ENCODE assay signal across 1 cellular context in the genomic region with DNA sequence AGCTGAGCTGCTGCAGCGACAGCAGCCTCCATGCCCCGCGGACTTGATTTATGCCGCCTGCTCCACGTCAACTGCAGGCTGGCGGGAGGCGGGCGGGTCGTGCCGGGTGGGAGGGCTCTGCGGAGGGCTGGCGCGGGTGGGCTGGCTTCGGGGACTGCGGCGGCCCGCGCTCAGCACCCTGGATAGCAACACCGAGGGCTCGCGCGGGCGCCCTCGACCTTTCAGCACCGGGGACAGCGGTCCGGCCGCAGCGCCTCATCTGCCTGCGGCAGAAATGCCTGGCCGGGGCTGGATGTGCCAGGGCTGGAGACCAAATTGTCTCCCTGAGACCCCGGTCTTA.
A peak's percentile ranks its signal among the peaks of the same experiment; 100 is the strongest.
TF ChIP-seq lines count a peak whose summit lies in the region.

No MANE protein-coding gene starts in this region.

TF ChIP-seq in HepG2, 621 proteins besides CTCF, POLR2A, EP300 and RAD21 (continued from another document and continues in another):
- TF ChIP-seq, protein P1, sequence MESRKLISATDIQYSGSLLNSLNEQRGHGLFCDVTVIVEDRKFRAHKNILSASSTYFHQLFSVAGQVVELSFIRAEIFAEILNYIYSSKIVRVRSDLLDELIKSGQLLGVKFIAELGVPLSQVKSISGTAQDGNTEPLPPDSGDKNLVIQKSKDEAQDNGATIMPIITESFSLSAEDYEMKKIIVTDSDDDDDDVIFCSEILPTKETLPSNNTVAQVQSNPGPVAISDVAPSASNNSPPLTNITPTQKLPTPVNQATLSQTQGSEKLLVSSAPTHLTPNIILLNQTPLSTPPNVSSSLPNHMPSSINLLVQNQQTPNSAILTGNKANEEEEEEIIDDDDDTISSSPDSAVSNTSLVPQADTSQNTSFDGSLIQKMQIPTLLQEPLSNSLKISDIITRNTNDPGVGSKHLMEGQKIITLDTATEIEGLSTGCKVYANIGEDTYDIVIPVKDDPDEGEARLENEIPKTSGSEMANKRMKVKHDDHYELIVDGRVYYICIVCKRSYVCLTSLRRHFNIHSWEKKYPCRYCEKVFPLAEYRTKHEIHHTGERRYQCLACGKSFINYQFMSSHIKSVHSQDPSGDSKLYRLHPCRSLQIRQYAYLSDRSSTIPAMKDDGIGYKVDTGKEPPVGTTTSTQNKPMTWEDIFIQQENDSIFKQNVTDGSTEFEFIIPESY (CRISPR knock-in tag; IDR thresholded peaks at IDR 0.05), result peak; percentile 99
- no peak for TF ChIP-seq ASH2L (IDR thresholded peaks at IDR 0.05; ENCODE audit: insufficient read length, low read depth, low read length)
- TF ChIP-seq, protein P2, sequence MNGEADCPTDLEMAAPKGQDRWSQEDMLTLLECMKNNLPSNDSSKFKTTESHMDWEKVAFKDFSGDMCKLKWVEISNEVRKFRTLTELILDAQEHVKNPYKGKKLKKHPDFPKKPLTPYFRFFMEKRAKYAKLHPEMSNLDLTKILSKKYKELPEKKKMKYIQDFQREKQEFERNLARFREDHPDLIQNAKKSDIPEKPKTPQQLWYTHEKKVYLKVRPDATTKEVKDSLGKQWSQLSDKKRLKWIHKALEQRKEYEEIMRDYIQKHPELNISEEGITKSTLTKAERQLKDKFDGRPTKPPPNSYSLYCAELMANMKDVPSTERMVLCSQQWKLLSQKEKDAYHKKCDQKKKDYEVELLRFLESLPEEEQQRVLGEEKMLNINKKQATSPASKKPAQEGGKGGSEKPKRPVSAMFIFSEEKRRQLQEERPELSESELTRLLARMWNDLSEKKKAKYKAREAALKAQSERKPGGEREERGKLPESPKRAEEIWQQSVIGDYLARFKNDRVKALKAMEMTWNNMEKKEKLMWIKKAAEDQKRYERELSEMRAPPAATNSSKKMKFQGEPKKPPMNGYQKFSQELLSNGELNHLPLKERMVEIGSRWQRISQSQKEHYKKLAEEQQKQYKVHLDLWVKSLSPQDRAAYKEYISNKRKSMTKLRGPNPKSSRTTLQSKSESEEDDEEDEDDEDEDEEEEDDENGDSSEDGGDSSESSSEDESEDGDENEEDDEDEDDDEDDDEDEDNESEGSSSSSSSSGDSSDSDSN (CRISPR knock-in tag; IDR thresholded peaks at IDR 0.05), result no peak; the same call in 1 of the 2 replicates
- peak; percentile 97 for TF ChIP-seq ZC3H13 (CRISPR knock-in tag; IDR thresholded peaks at IDR 0.05)
- peak; percentile 97; the same call in 1 of the 2 replicates for TF ChIP-seq ZNF510 (CRISPR knock-in tag; IDR thresholded peaks at IDR 0.05; ENCODE audit: low read depth)
- no peak for TF ChIP-seq RXRA (CRISPR knock-in tag; IDR thresholded peaks at IDR 0.05)
- peak; percentile 99 for TF ChIP-seq FOXC1 (CRISPR knock-in tag; IDR thresholded peaks at IDR 0.05; ENCODE audit: borderline replicate concordance)
- TF ChIP-seq ZNF292 (CRISPR knock-in tag; IDR thresholded peaks at IDR 0.05; ENCODE audit: borderline replicate concordance, low read depth), result no peak
- TF ChIP-seq ZNF317 (CRISPR knock-in tag; IDR thresholded peaks at IDR 0.05), result peak; percentile 92
- TF ChIP-seq SALL2 (CRISPR knock-in tag; IDR thresholded peaks at IDR 0.05), result peak; percentile 100
- peak; percentile 95; the same call in 1 of the 2 replicates for TF ChIP-seq ZNF850 (CRISPR knock-in tag; conservative IDR thresholded peaks at IDR 0.05)
- TF ChIP-seq, protein P3, sequence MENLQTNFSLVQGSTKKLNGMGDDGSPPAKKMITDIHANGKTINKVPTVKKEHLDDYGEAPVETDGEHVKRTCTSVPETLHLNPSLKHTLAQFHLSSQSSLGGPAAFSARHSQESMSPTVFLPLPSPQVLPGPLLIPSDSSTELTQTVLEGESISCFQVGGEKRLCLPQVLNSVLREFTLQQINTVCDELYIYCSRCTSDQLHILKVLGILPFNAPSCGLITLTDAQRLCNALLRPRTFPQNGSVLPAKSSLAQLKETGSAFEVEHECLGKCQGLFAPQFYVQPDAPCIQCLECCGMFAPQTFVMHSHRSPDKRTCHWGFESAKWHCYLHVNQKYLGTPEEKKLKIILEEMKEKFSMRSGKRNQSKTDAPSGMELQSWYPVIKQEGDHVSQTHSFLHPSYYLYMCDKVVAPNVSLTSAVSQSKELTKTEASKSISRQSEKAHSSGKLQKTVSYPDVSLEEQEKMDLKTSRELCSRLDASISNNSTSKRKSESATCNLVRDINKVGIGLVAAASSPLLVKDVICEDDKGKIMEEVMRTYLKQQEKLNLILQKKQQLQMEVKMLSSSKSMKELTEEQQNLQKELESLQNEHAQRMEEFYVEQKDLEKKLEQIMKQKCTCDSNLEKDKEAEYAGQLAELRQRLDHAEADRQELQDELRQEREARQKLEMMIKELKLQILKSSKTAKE (CRISPR knock-in tag; IDR thresholded peaks at IDR 0.05; ENCODE audit: borderline replicate concordance), result peak; percentile 85
- TF ChIP-seq, protein P4, sequence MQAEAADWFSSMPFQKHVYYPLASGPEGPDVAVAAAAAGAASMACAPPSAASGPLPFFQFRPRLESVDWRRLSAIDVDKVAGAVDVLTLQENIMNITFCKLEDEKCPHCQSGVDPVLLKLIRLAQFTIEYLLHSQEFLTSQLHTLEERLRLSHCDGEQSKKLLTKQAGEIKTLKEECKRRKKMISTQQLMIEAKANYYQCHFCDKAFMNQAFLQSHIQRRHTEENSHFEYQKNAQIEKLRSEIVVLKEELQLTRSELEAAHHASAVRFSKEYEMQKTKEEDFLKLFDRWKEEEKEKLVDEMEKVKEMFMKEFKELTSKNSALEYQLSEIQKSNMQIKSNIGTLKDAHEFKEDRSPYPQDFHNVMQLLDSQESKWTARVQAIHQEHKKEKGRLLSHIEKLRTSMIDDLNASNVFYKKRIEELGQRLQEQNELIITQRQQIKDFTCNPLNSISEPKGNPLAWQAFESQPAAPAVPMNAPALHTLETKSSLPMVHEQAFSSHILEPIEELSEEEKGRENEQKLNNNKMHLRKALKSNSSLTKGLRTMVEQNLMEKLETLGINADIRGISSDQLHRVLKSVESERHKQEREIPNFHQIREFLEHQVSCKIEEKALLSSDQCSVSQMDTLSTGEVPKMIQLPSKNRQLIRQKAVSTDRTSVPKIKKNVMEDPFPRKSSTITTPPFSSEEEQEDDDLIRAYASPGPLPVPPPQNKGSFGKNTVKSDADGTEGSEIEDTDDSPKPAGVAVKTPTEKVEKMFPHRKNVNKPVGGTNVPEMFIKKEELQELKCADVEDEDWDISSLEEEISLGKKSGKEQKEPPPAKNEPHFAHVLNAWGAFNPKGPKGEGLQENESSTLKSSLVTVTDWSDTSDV (CRISPR knock-in tag; IDR thresholded peaks at IDR 0.05), result peak; percentile 98; the same call in 1 of the 2 replicates
- TF ChIP-seq RFX1 (IDR thresholded peaks at IDR 0.05), result no peak
- peak; percentile 100; the same call in 1 of the 2 replicates for TF ChIP-seq AHR (CRISPR knock-in tag; IDR thresholded peaks at IDR 0.05)
- TF ChIP-seq ZNF382 (CRISPR knock-in tag; IDR thresholded peaks at IDR 0.05; ENCODE audit: borderline replicate concordance), result no peak
- no peak for TF ChIP-seq SUZ12 (IDR thresholded peaks at IDR 0.05; ENCODE audit: low read depth, low read length)
- TF ChIP-seq SETDB1 (CRISPR knock-in tag; IDR thresholded peaks at IDR 0.05; ENCODE audit: borderline replicate concordance), result no peak
- peak; percentile 74; the same call in 1 of the 2 replicates for TF ChIP-seq ZSCAN22 (CRISPR knock-in tag; IDR thresholded peaks at IDR 0.05)
- TF ChIP-seq ATF7-NPFF (CRISPR knock-in tag; IDR thresholded peaks at IDR 0.05; ENCODE audit: low read depth), result peak; percentile 98
- TF ChIP-seq KLF11 (CRISPR knock-in tag; IDR thresholded peaks at IDR 0.05), result peak; percentile 100
- TF ChIP-seq, protein P5, sequence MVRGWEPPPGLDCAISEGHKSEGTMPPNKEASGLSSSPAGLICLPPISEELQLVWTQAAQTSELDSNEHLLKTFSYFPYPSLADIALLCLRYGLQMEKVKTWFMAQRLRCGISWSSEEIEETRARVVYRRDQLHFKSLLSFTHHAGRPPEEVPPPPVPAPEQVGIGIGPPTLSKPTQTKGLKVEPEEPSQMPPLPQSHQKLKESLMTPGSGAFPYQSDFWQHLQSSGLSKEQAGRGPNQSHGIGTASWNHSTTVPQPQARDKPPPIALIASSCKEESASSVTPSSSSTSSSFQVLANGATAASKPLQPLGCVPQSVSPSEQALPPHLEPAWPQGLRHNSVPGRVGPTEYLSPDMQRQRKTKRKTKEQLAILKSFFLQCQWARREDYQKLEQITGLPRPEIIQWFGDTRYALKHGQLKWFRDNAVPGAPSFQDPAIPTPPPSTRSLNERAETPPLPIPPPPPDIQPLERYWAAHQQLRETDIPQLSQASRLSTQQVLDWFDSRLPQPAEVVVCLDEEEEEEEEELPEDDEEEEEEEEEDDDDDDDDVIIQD (CRISPR knock-in tag; IDR thresholded peaks at IDR 0.05; ENCODE audit: low read depth), result peak; percentile 92
- TF ChIP-seq, protein P6, sequence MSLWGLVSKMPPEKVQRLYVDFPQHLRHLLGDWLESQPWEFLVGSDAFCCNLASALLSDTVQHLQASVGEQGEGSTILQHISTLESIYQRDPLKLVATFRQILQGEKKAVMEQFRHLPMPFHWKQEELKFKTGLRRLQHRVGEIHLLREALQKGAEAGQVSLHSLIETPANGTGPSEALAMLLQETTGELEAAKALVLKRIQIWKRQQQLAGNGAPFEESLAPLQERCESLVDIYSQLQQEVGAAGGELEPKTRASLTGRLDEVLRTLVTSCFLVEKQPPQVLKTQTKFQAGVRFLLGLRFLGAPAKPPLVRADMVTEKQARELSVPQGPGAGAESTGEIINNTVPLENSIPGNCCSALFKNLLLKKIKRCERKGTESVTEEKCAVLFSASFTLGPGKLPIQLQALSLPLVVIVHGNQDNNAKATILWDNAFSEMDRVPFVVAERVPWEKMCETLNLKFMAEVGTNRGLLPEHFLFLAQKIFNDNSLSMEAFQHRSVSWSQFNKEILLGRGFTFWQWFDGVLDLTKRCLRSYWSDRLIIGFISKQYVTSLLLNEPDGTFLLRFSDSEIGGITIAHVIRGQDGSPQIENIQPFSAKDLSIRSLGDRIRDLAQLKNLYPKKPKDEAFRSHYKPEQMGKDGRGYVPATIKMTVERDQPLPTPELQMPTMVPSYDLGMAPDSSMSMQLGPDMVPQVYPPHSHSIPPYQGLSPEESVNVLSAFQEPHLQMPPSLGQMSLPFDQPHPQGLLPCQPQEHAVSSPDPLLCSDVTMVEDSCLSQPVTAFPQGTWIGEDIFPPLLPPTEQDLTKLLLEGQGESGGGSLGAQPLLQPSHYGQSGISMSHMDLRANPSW (CRISPR knock-in tag; IDR thresholded peaks at IDR 0.05; ENCODE audit: borderline replicate concordance), result no peak
- TF ChIP-seq ZNF7 (CRISPR knock-in tag; IDR thresholded peaks at IDR 0.05), result peak; percentile 90
- peak; percentile 75 for TF ChIP-seq SP4 (CRISPR knock-in tag; IDR thresholded peaks at IDR 0.05)
- TF ChIP-seq ZNF670 (CRISPR knock-in tag; IDR thresholded peaks at IDR 0.05; ENCODE audit: borderline replicate concordance), result peak; percentile 89; the same call in 1 of the 2 replicates
- no peak for TF ChIP-seq SRSF9 (IDR thresholded peaks at IDR 0.05; ENCODE audit: borderline replicate concordance, insufficient read depth, low read depth, low read length, poor library complexity, severe bottlenecking)
- no peak for TF ChIP-seq AGO1 (IDR thresholded peaks at IDR 0.05; ENCODE audit: low read depth, low read length, poor library complexity, severe bottlenecking)
- TF ChIP-seq, protein P7, sequence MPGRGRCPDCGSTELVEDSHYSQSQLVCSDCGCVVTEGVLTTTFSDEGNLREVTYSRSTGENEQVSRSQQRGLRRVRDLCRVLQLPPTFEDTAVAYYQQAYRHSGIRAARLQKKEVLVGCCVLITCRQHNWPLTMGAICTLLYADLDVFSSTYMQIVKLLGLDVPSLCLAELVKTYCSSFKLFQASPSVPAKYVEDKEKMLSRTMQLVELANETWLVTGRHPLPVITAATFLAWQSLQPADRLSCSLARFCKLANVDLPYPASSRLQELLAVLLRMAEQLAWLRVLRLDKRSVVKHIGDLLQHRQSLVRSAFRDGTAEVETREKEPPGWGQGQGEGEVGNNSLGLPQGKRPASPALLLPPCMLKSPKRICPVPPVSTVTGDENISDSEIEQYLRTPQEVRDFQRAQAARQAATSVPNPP (CRISPR knock-in tag; IDR thresholded peaks at IDR 0.05), result peak; percentile 86
- peak; percentile 89 for TF ChIP-seq HMG20A (CRISPR knock-in tag; IDR thresholded peaks at IDR 0.05; ENCODE audit: borderline replicate concordance)
- TF ChIP-seq YEATS2 (CRISPR knock-in tag; IDR thresholded peaks at IDR 0.05; ENCODE audit: borderline replicate concordance), result peak; percentile 80
- TF ChIP-seq EED (CRISPR knock-in tag; IDR thresholded peaks at IDR 0.05), result peak; percentile 97; the same call in 1 of the 2 replicates
- peak; percentile 98 for TF ChIP-seq HOXA9 (CRISPR knock-in tag; IDR thresholded peaks at IDR 0.05; ENCODE audit: borderline replicate concordance)
- TF ChIP-seq ZNF768 (CRISPR knock-in tag; IDR thresholded peaks at IDR 0.05), result peak; percentile 95
- TF ChIP-seq, protein P8, sequence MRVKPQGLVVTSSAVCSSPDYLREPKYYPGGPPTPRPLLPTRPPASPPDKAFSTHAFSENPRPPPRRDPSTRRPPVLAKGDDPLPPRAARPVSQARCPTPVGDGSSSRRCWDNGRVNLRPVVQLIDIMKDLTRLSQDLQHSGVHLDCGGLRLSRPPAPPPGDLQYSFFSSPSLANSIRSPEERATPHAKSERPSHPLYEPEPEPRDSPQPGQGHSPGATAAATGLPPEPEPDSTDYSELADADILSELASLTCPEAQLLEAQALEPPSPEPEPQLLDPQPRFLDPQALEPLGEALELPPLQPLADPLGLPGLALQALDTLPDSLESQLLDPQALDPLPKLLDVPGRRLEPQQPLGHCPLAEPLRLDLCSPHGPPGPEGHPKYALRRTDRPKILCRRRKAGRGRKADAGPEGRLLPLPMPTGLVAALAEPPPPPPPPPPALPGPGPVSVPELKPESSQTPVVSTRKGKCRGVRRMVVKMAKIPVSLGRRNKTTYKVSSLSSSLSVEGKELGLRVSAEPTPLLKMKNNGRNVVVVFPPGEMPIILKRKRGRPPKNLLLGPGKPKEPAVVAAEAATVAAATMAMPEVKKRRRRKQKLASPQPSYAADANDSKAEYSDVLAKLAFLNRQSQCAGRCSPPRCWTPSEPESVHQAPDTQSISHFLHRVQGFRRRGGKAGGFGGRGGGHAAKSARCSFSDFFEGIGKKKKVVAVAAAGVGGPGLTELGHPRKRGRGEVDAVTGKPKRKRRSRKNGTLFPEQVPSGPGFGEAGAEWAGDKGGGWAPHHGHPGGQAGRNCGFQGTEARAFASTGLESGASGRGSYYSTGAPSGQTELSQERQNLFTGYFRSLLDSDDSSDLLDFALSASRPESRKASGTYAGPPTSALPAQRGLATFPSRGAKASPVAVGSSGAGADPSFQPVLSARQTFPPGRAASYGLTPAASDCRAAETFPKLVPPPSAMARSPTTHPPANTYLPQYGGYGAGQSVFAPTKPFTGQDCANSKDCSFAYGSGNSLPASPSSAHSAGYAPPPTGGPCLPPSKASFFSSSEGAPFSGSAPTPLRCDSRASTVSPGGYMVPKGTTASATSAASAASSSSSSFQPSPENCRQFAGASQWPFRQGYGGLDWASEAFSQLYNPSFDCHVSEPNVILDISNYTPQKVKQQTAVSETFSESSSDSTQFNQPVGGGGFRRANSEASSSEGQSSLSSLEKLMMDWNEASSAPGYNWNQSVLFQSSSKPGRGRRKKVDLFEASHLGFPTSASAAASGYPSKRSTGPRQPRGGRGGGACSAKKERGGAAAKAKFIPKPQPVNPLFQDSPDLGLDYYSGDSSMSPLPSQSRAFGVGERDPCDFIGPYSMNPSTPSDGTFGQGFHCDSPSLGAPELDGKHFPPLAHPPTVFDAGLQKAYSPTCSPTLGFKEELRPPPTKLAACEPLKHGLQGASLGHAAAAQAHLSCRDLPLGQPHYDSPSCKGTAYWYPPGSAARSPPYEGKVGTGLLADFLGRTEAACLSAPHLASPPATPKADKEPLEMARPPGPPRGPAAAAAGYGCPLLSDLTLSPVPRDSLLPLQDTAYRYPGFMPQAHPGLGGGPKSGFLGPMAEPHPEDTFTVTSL (CRISPR knock-in tag; IDR thresholded peaks at IDR 0.05; ENCODE audit: borderline replicate concordance), result peak; percentile 69; the same call in 1 of the 2 replicates
- peak; percentile 93; the same call in 1 of the 2 replicates for TF ChIP-seq ARID2 (CRISPR knock-in tag; IDR thresholded peaks at IDR 0.05; ENCODE audit: borderline replicate concordance)
- TF ChIP-seq U2AF2 (IDR thresholded peaks at IDR 0.05; ENCODE audit: low read depth, low read length), result no peak
